Comparison of ENCODE assay signal across 21 cellular contexts in the genomic region with DNA sequence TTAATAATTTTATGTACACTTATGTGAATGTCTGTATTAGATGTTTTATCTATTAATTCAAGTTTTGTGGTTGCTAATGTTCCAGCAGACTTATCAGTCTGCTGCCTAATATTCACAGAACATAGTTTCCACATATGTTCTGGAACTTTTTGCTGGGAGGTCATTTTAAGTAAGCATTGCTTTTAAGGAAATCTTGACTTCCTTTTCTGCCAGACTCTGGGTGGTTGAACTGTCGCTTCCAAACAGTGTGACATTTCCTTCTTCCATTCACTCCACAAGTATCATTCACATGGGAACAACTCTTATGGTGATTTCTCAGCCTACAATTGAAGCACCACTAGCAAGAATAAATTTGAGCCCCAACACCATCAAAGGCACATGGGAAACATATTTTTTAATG.
DNase-seq lines count a peak whose midpoint lies in the region; ATAC-seq, FAIRE-seq and TF ChIP-seq lines count a peak whose summit lies in the region.
"Had no signal": no experiment of that assay in that cellular context is flagged by ENCODE, and none has a peak within 500 bp of the region (broad histone marks: within the 10 kb centered on the region; RNA-seq: fewer than 3 reads in every experiment).

No MANE protein-coding gene starts in this region.

- FAIRE-seq in HepG2 (lab: Jason Lieb, UNC) = no peak
- FAIRE-seq: A204.1, GM12892, H1 had no signal

- H3K79me2 ChIP-seq in HepG2 (ENCODE audit: insufficient read depth, low read length) = no peaks in the 10 kb centered on the region

- H3K27me3 Mint-ChIP-seq in endothelial cell (ENCODE audit: unreplicated experiment) = no peaks in the 10 kb centered on the region
- H3K27me3 Mint-ChIP-seq: CD4-positive, CD25-positive, alpha-beta regulatory T cell had no signal

- H3K9ac ChIP-seq in liver (ENCODE audit: low read depth in 1 of 2, low read length in 2 of 2) (no peak overlapping the region), HepG2 (ENCODE audit: insufficient read depth, low read depth, low read length) (no peak overlapping the region)
- H3K9ac ChIP-seq: BLaER1 had no signal

- no peaks in the 10 kb centered on the region for H4K20me1 ChIP-seq in HepG2 (ENCODE audit: insufficient read depth, low read length)
- H4K20me1 ChIP-seq: BLaER1 had no signal

- no peak for TF ChIP-seq RAD21 in liver (IDR thresholded peaks at IDR 0.05)
- TF ChIP-seq RAD21 in HepG2 (CRISPR knock-in tag; IDR thresholded peaks at IDR 0.05) = no peak

- H3K4me2 ChIP-seq in HepG2 (ENCODE audit: low read depth, low read length) = no peak overlapping the region
- H3K4me2 ChIP-seq: BLaER1 had no signal

- H3K4me1 ChIP-seq in cardiac muscle cell (ENCODE audit: low read depth) (peaks cover 23% of the 10 kb centered on the region), liver (ENCODE audit: control insufficient read depth in 4 of 4, insufficient read depth in 4 of 4, low read length in 3 of 4) (peaks cover 0 to 3% (median 2%) of the 10 kb centered on the region in 4 donors), HepG2 (ENCODE audit: insufficient read depth, low read length) (no peaks in the 10 kb centered on the region)
- H3K4me1 ChIP-seq: BLaER1 had no signal

- TF ChIP-seq EP300 in HepG2 (IDR thresholded peaks at IDR 0.05; ENCODE audit: low read depth in 2 of 2, low read length in 2 of 2) (no peak), HepG2 (CRISPR knock-in tag; IDR thresholded peaks at IDR 0.05; ENCODE audit: borderline replicate concordance) (no peak)

- H3K36me3 Mint-ChIP-seq in endothelial cell (ENCODE audit: low read depth, unreplicated experiment) = no peaks in the 10 kb centered on the region
- H3K36me3 Mint-ChIP-seq: CD4-positive, CD25-positive, alpha-beta regulatory T cell; CD8-positive, alpha-beta T cell had no signal

- no TSS peak for BruUV-seq in HepG2 (replicated peaks; lab: Mats Ljungman, UMichigan)

- peak overlapping the region; percentile 33 for H3K27ac Mint-ChIP-seq in endothelial cell (ENCODE audit: unreplicated experiment)
- H3K27ac Mint-ChIP-seq: B cell; CD4-positive, CD25-positive, alpha-beta regulatory T cell; CD8-positive, alpha-beta T cell; H9 had no signal

- TF ChIP-seq CTCF in cardiac muscle cell (IDR thresholded peaks at IDR 0.05; ENCODE audit: low read depth, low read length) (no peak), liver (IDR thresholded peaks at IDR 0.05; ENCODE audit: low read depth, low read length, missing input control) (no peak), HepG2 (CRISPR knock-in tag; IDR thresholded peaks at IDR 0.05) (no peak), endothelial cell (IDR thresholded peaks at IDR 0.05; ENCODE audit: unreplicated experiment) (no peak)

- intact Hi-C loops in left cardiac atrium (cut with DNase I) = no loop called here
- intact Hi-C loops in HepG2 (cut with micrococcal nuclease; ENCODE audit: unreplicated experiment) = no loop called here

- H3K4me3 ChIP-seq in cardiac muscle cell (no peak overlapping the region), liver (ENCODE audit: low read depth in 1 of 3, low read length in 3 of 3) (no peak overlapping the region), HepG2 (replicated peaks in 1 of 3; ENCODE audit: insufficient read depth in 1 of 3, low read depth in 2 of 3, low read length in 3 of 3) (no peak overlapping the region)
- H3K4me3 ChIP-seq: BLaER1 had no signal

- in situ Hi-C loops in HepG2 (cut with HindIII; ENCODE audit: extremely low pct_ligation_motif_present, low pct_unique_long_range_greater_than_20kb) = no loop called here

- peak in 1 of 2 donors; percentile 32 for DNase-seq in cardiac muscle cell (ENCODE audit: low read depth in 1 of 2, low spot score in 1 of 2)
- no peak for DNase-seq in left cardiac atrium
- no peak for DNase-seq in HepG2 (ENCODE audit: low spot score)
- DNase-seq in endothelial cell (ENCODE audit: low spot score) = no peak
- no peak for DNase-seq in activated CD4-positive, CD25-positive, alpha-beta regulatory T cell treated with anti-CD3 and anti-CD28 coated beads, Interleukin-2, amount 50 U/mL, for 72 hours
- no peak for DNase-seq in stimulated activated naive CD8-positive, alpha-beta T cell treated with anti-CD3 and anti-CD28 coated beads, Interleukin-15, Interleukin-2, amounts not matched to agents 100 U/mL and 50 U/mL, for 24 hours
- DNase-seq: CD4-positive, CD25-positive, alpha-beta regulatory T cell; CD8-positive, alpha-beta T cell; DMS53; DMS79 treated with DMSO at 0.1 percent for 48 hours; H9 had no signal

- no peak for ATAC-seq in left cardiac atrium
- no peak for ATAC-seq in HepG2
- ATAC-seq in HG03432 (IDR thresholded peaks at IDR 0.05; ENCODE audit: unreplicated experiment) = no peak
- ATAC-seq in stimulated activated naive CD8-positive, alpha-beta T cell treated with anti-CD3 and anti-CD28 coated beads, Interleukin-15, Interleukin-2, amounts not matched to agents 100 U/mL and 50 U/mL, for 24 hours = no peak
- ATAC-seq: CD8-positive, alpha-beta T cell; HCT116 had no signal

- H3K36me3 ChIP-seq in cardiac muscle cell (no peaks in the 10 kb centered on the region), liver (ENCODE audit: control insufficient read depth in 4 of 4, insufficient read depth in 3 of 4, low read depth in 1 of 4, low read length in 3 of 4) (no peaks in the 10 kb centered on the region), HepG2 (replicated peaks in 1 of 2; ENCODE audit: control insufficient read depth in 1 of 2, insufficient read depth in 2 of 2, low read length in 2 of 2) (no peaks in the 10 kb centered on the region)
- H3K36me3 ChIP-seq: BLaER1 had no signal

- CTCF ChIA-PET in HepG2 (lab: Yijun Ruan, JAX; ENCODE audit: low intra/inter-chr PET ratio, low total read pairs) = no interaction called here

- 61% methylated on average over 1 of the region's 1 CpG for WGBS in liver
- WGBS in HepG2 (ENCODE audit: low lambda C conversion rate) = 0% methylated on average over 1 of the region's 1 CpG

- H3K27ac ChIP-seq in cardiac muscle cell (peak overlapping the region; percentile 38), liver (ENCODE audit: low read depth in 1 of 2, low read length in 2 of 2) (no peak overlapping the region), HepG2 (ENCODE audit: extremely low read length, insufficient read depth, low read length) (no peak overlapping the region)
- H3K27ac ChIP-seq: 22Rv1, BLaER1, C4-2B had no signal

- no peak overlapping the region for H3K4me3 Mint-ChIP-seq in endothelial cell (ENCODE audit: unreplicated experiment)
- H3K4me3 Mint-ChIP-seq: B cell; CD4-positive, CD25-positive, alpha-beta regulatory T cell; CD8-positive, alpha-beta T cell; H9 had no signal

- H3K4me1 Mint-ChIP-seq in endothelial cell (ENCODE audit: unreplicated experiment) = peaks cover 20% of the 10 kb centered on the region
- H3K4me1 Mint-ChIP-seq: B cell; CD4-positive, CD25-positive, alpha-beta regulatory T cell had no signal

- H2AFZ ChIP-seq in HepG2 (ENCODE audit: low read length) = no peak overlapping the region

- POLR2A ChIA-PET in HepG2 (lab: Yijun Ruan, JAX) = no interaction called here

- H3K9me3 Mint-ChIP-seq in endothelial cell (ENCODE audit: unreplicated experiment) = no peaks in the 10 kb centered on the region
- H3K9me3 Mint-ChIP-seq: CD8-positive, alpha-beta T cell; H9 had no signal

- TF ChIP-seq POLR2A in HepG2 (IDR thresholded peaks at IDR 0.05; ENCODE audit: insufficient read depth in 1 of 2, low read depth in 2 of 2, low read length in 2 of 2) = no peak

- H3K27me3 ChIP-seq in cardiac muscle cell = no peaks in the 10 kb centered on the region
- peaks cover 0 to 8% (median 5%) of the 10 kb centered on the region in 4 donors for H3K27me3 ChIP-seq in liver (ENCODE audit: control insufficient read depth in 4 of 4, insufficient read depth in 4 of 4, low read length in 3 of 4)
- H3K27me3 ChIP-seq in HepG2 (ENCODE audit: control insufficient read depth in 1 of 2, insufficient read depth in 2 of 2, low read length in 2 of 2) = no peaks in the 10 kb centered on the region
- H3K27me3 ChIP-seq: BLaER1 had no signal

- H3K9me3 ChIP-seq in cardiac muscle cell (ENCODE audit: low read depth) (no peaks in the 10 kb centered on the region), liver (ENCODE audit: control insufficient read depth in 4 of 4, low read length in 3 of 4) (no peaks in the 10 kb centered on the region), HepG2 (ENCODE audit: low read length) (no peaks in the 10 kb centered on the region)
- H3K9me3 ChIP-seq: BLaER1 had no signal

TF ChIP-seq in liver, 16 proteins besides CTCF, POLR2A, EP300 and RAD21 (continues in another document):
- peak; percentile 83 for TF ChIP-seq NR2F2 (IDR thresholded peaks at IDR 0.05)
- TF ChIP-seq JUND (IDR thresholded peaks at IDR 0.05) = no peak

TF ChIP-seq in HepG2, 621 proteins besides CTCF, POLR2A, EP300 and RAD21:
- TF ChIP-seq SSRP1 (CRISPR knock-in tag; IDR thresholded peaks at IDR 0.05) (no peak), TMF1 (CRISPR knock-in tag; IDR thresholded peaks at IDR 0.05; ENCODE audit: low read depth) (no peak), ZNF234 (CRISPR knock-in tag; conservative IDR thresholded peaks at IDR 0.05) (no peak), FIP1L1 (IDR thresholded peaks at IDR 0.05; ENCODE audit: borderline replicate concordance, insufficient read depth, low read depth, low read length) (no peak), ZNF124 (CRISPR knock-in tag; IDR thresholded peaks at IDR 0.05) (no peak), FOXA3 (CRISPR knock-in tag; IDR thresholded peaks at IDR 0.05) (no peak), RFX3 (CRISPR knock-in tag; IDR thresholded peaks at IDR 0.05) (no peak), KLF12 (CRISPR knock-in tag; IDR thresholded peaks at IDR 0.05; ENCODE audit: borderline replicate concordance) (no peak)
- TF ChIP-seq, protein P1, sequence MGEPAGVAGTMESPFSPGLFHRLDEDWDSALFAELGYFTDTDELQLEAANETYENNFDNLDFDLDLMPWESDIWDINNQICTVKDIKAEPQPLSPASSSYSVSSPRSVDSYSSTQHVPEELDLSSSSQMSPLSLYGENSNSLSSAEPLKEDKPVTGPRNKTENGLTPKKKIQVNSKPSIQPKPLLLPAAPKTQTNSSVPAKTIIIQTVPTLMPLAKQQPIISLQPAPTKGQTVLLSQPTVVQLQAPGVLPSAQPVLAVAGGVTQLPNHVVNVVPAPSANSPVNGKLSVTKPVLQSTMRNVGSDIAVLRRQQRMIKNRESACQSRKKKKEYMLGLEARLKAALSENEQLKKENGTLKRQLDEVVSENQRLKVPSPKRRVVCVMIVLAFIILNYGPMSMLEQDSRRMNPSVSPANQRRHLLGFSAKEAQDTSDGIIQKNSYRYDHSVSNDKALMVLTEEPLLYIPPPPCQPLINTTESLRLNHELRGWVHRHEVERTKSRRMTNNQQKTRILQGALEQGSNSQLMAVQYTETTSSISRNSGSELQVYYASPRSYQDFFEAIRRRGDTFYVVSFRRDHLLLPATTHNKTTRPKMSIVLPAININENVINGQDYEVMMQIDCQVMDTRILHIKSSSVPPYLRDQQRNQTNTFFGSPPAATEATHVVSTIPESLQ (CRISPR knock-in tag; conservative IDR thresholded peaks at IDR 0.05) = no peak
